In genomic region chr17:67107811-67108210, GRCh38 we compare ENCODE assay signal across 14 cellular contexts.
"Had no signal": no experiment of that assay in that cellular context is flagged by ENCODE, and none has a peak within 500 bp of the region (broad histone marks: within the 10 kb centered on the region; RNA-seq: fewer than 3 reads in every experiment).

No MANE protein-coding gene starts in this region.

- ATAC-seq: activated naive CD4-positive, alpha-beta T cell treated with anti-CD3 and anti-CD28 coated beads, Interleukin-2, amount 50 U/mL, for 72 hours; stimulated activated memory B cell treated with anti-CD40 and anti-IgM and Interleukin-4, amounts not matched to agents 10 μg/mL and 1 μg/mL and 100 μg/mL, for 72 hours; T-cell; WTC11 had no signal

- H3K4me3 ChIP-seq: testis had no signal

- DNase-seq: activated CD4-positive, alpha-beta memory T cell treated with anti-CD3 and anti-CD28 coated beads for 36 hours; activated CD4-positive, alpha-beta T cell treated with anti-CD3 and anti-CD28 coated beads for 4 hours; activated gamma-delta T cell treated with Interleukin-2 at 50 U/mL for 16 hours; activated T-cell treated with anti-CD3 and anti-CD28 coated beads for 4 hours; endodermal cell; mesendoderm; nephron progenitor cell; retina; stimulated activated CD4-positive, alpha-beta T cell treated with anti-CD3 and anti-CD28 coated beads, Interleukin-2, amount 100 ng/mL, for 48 hours; T-cell; testis had no signal

- H3K27me3 ChIP-seq: testis had no signal
